18 cellular contexts compared by ENCODE assay signal in genomic region chr17:50314456-50315011, GRCh38. TPM values are rescaled to one million over a fixed set of nuclear protein-coding genes. Genes with fewer than 3 reads are reported as not detected.
"Had no signal": no experiment of that assay in that cellular context is flagged by ENCODE, and none has a peak within 500 bp of the region (broad histone marks: within the 10 kb centered on the region; RNA-seq: fewer than 3 reads in every experiment).

No MANE protein-coding gene starts in this region.

- H3K4me3 ChIP-seq: body of pancreas, lower lobe of right lung, prostate gland, upper lobe of left lung had no signal

- H3K9me3 Mint-ChIP-seq: activated CD4-positive, alpha-beta memory T cell treated with anti-CD3 and anti-CD28 coated beads for 36 hours; activated naive CD4-positive, alpha-beta T cell treated with anti-CD3 and anti-CD28 coated beads, Interleukin-2, amount 50 U/mL, for 24 hours; naive thymus-derived CD8-positive, alpha-beta T cell had no signal

- H3K27ac ChIP-seq: body of pancreas, foreskin keratinocyte, lower lobe of right lung, prostate gland, upper lobe of left lung had no signal

- H3K4me1 Mint-ChIP-seq: activated naive CD4-positive, alpha-beta T cell treated with anti-CD3 and anti-CD28 coated beads, Interleukin-2, amount 50 U/mL, for 24 hours; naive thymus-derived CD8-positive, alpha-beta T cell had no signal

- H3K27me3 ChIP-seq: body of pancreas, foreskin keratinocyte, upper lobe of left lung had no signal

- H3K36me3 ChIP-seq: lower lobe of right lung, prostate gland, upper lobe of left lung had no signal

- H3K27ac Mint-ChIP-seq: activated CD4-positive, alpha-beta memory T cell treated with anti-CD3 and anti-CD28 coated beads for 36 hours; activated naive CD4-positive, alpha-beta T cell treated with anti-CD3 and anti-CD28 coated beads, Interleukin-2, amount 50 U/mL, for 24 hours had no signal

- H3K36me3 Mint-ChIP-seq: activated CD4-positive, alpha-beta memory T cell treated with anti-CD3 and anti-CD28 coated beads for 36 hours; activated naive CD4-positive, alpha-beta T cell treated with anti-CD3 and anti-CD28 coated beads, Interleukin-2, amount 50 U/mL, for 24 hours; naive thymus-derived CD8-positive, alpha-beta T cell had no signal

- H3K9me3 ChIP-seq: body of pancreas, lower lobe of right lung, prostate gland, upper lobe of left lung had no signal

- H3K4me3 Mint-ChIP-seq: activated CD4-positive, alpha-beta memory T cell treated with anti-CD3 and anti-CD28 coated beads for 36 hours; activated naive CD4-positive, alpha-beta T cell treated with anti-CD3 and anti-CD28 coated beads, Interleukin-2, amount 50 U/mL, for 24 hours; naive thymus-derived CD8-positive, alpha-beta T cell had no signal

- ATAC-seq: body of pancreas; foreskin keratinocyte; left lobe of liver; lower lobe of right lung; naive thymus-derived CD8-positive, alpha-beta T cell; stimulated activated naive CD8-positive, alpha-beta T cell treated with anti-CD3 and anti-CD28 coated beads, Interleukin-15, Interleukin-2, amounts not matched to agents 100 U/mL and 50 U/mL, for 24 hours had no signal

- DNase-seq: activated CD4-positive, alpha-beta memory T cell treated with anti-CD3 and anti-CD28 coated beads for 36 hours; activated CD4-positive, alpha-beta T cell treated with anti-CD3 and anti-CD28 coated beads for 48 hours; activated gamma-delta T cell treated with Interleukin-2 at 50 U/mL for 16 hours; anterior cingulate cortex; body of pancreas; erythroblast; foreskin keratinocyte; lower lobe of right lung; naive thymus-derived CD8-positive, alpha-beta T cell; stimulated activated CD4-positive, alpha-beta T cell treated with anti-CD3 and anti-CD28 coated beads, Interleukin-4, amount 100 ng/mL, for 24 hours; stimulated activated naive CD8-positive, alpha-beta T cell treated with anti-CD3 and anti-CD28 coated beads, Interleukin-15, Interleukin-2, amounts not matched to agents 100 U/mL and 50 U/mL, for 24 hours; T-helper 9 cell; upper lobe of left lung had no signal

RNA-seq across cellular contexts. Expression of gene TMEM92, which starts 40.3 kb away (rescaled TPM):
- total RNA-seq: body of pancreas; cardiac septum; naive thymus-derived CD8-positive, alpha-beta T cell; subcutaneous adipose tissue had no signal

RNA-seq across cellular contexts. Expression of gene EME1, which starts 58.5 kb away (rescaled TPM):
- total RNA-seq: body of pancreas had no signal
